17 cellular contexts compared by ENCODE assay signal in the genomic region with DNA sequence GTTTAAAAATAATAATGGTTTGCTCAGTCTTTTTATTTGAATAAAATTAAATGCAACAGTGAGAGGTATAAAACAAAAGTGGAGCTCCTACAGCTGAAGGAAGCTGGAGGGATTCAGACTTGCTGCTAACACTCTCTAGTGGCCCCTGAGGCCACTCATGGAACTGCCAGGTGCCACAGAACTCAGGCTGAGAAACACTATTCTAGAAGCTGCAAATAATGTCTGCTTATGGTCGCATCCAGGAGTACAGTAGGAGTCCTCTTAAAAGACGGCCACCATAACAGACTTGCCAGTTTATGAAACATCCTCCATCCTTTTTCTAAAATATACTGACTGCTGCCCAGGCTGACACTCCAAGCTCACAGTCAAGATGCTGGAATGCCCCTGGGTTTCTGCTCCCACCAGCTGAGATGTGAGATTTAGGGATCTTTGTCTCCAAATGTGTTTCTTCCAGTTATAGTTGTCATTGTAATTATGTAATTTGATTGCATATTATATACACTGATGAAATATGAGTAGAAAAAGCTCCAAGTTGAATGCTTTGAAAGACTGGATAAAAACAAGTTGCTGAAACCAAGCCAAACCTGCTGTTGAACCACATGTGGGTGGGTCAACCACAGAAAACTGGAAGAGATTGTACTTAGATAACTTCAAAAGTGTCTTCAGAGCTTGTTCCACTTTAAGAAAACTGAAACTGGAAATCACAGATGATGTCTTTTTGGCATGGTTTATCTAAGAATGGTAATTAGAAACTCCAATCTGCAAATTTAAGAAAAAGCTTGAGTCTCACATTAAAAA.
DNase-seq lines count a peak whose midpoint lies in the region; ATAC-seq and TF ChIP-seq lines count a peak whose summit lies in the region.
"Had no signal": no experiment of that assay in that cellular context is flagged by ENCODE, and none has a peak within 500 bp of the region (broad histone marks: within the 10 kb centered on the region; RNA-seq: fewer than 3 reads in every experiment).

No MANE protein-coding gene starts in this region.

- TF ChIP-seq CTCF in CD4-positive, alpha-beta T cell (IDR thresholded peaks at IDR 0.05), result no peak
- peak; percentile 13 for TF ChIP-seq CTCF in GM12864 (IDR thresholded peaks at IDR 0.05; ENCODE audit: low read depth, low read length, missing control alignments)
- TF ChIP-seq CTCF in PC-9 (conservative IDR thresholded peaks at IDR 0.05), result 0 out of 2 replicates have a peak, but pooled peaks have one; percentile 26
- TF ChIP-seq CTCF in epithelial cell of proximal tubule (conservative IDR thresholded peaks at IDR 0.05; ENCODE audit: low read depth, low read length), result peak; percentile 15

- no peaks in the 10 kb centered on the region for H3K4me1 ChIP-seq in PC-9 (replicated peaks; ENCODE audit: insufficient read depth)
- H3K4me1 ChIP-seq: suprapubic skin had no signal

- peak overlapping the region; percentile 70 for H3K4me3 Mint-ChIP-seq in CD4-positive, alpha-beta T cell
- H3K4me3 Mint-ChIP-seq: dendritic cell treated with granulocyte-macrophage colony-stimulating factor and Interleukin-4, amounts not matched to agents 40 ng/mL and 50 ng/mL, for 4 days; memory B cell had no signal

- POLR2A ChIA-PET in CD4-positive, alpha-beta T cell (lab: Charles Lee), result interaction anchor here (0.9 to 1.6 kb wide), 8 partner anchors 11 to 299 kb away, joined by 3 to 7 read pairs (median 4); no protein-coding TSS in a partner anchor
- POLR2A ChIA-PET in PC-9 (lab: Charles Lee; ENCODE audit: unreplicated experiment), result no interaction called here

- DNase-seq in CD4-positive, alpha-beta T cell, result peak in 1 of 10 experiments; percentile 26
- DNase-seq in GM12864 (ENCODE audit: low read depth), result no peak
- DNase-seq in PC-9, result no peak
- no peak for DNase-seq in epithelial cell of proximal tubule (ENCODE audit: low read depth)
- DNase-seq in HPDE6-E6E7 (ENCODE audit: extremely low spot score), result no peak
- no peak for DNase-seq in posterior vena cava (ENCODE audit: low spot score)
- no peak for DNase-seq in cerebellum (ENCODE audit: low spot score)
- no peak for DNase-seq in SHP77 (lab: John Stamatoyannopoulos, UW)
- DNase-seq: amniotic stem cell; NCI-H1694 treated with DMSO at 0.1 percent for 48 hours; NCI-H748 treated with DMSO at 0.1 percent for 48 hours; ovary; SIG-M5; stimulated activated CD4-positive, alpha-beta T cell treated with anti-CD3 and anti-CD28 coated beads, Interleukin-12 subunit alpha, Interleukin-12 subunit beta, amount 100 ng/mL, for 4 hours had no signal

- H3K79me2 ChIP-seq in PC-9 (ENCODE audit: low read depth), result no peaks in the 10 kb centered on the region

- no peaks in the 10 kb centered on the region for H3K27me3 ChIP-seq in CD4-positive, alpha-beta T cell (ENCODE audit: control insufficient read depth, insufficient read depth, low read length)
- peaks cover 12% of the 10 kb centered on the region for H3K27me3 ChIP-seq in PC-9 (ENCODE audit: insufficient read depth, low read depth)
- H3K27me3 ChIP-seq: ovary, suprapubic skin had no signal

- H2AFZ ChIP-seq in PC-9, result no peak overlapping the region

- peaks cover 13% of the 10 kb centered on the region for H3K9me3 Mint-ChIP-seq in CD4-positive, alpha-beta T cell

- H3F3A ChIP-seq in PC-9 (ENCODE audit: insufficient read depth, low read depth), result no peaks in the 10 kb centered on the region

- no peaks in the 10 kb centered on the region for H3K27me3 Mint-ChIP-seq in CD4-positive, alpha-beta T cell
- H3K27me3 Mint-ChIP-seq: dendritic cell treated with granulocyte-macrophage colony-stimulating factor and Interleukin-4, amounts not matched to agents 40 ng/mL and 50 ng/mL, for 4 days; memory B cell had no signal

- ATAC-seq in CD4-positive, alpha-beta T cell (ENCODE audit: poor library complexity), result peak; percentile 75

- H3K4me2 ChIP-seq in PC-9, result no peak overlapping the region

- H3K27ac Mint-ChIP-seq in CD4-positive, alpha-beta T cell, result peak overlapping the region; percentile 89
- H3K27ac Mint-ChIP-seq: dendritic cell treated with granulocyte-macrophage colony-stimulating factor and Interleukin-4, amounts not matched to agents 40 ng/mL and 50 ng/mL, for 4 days; memory B cell had no signal

- peaks cover 72% of the 10 kb centered on the region for H3K4me1 Mint-ChIP-seq in CD4-positive, alpha-beta T cell (ENCODE audit: low read depth)

- intact Hi-C loops in CD4-positive, alpha-beta T cell (cut with DNase I, micrococcal nuclease), result no loop called here
- intact Hi-C loops in PC-9 (cut with micrococcal nuclease; ENCODE audit: unreplicated experiment) (no loop called here), posterior vena cava (cut with DNase I) (no loop called here)

- no TSS peak for BruUV-seq in PC-9 (replicated peaks; lab: Mats Ljungman, UMichigan)

- H3K27ac ChIP-seq in CD4-positive, alpha-beta T cell (ENCODE audit: low read depth, low read length), result no peak overlapping the region
- no peak overlapping the region for H3K27ac ChIP-seq in PC-9
- H3K27ac ChIP-seq: ovary, suprapubic skin had no signal

- H3K36me3 ChIP-seq in PC-9 (ENCODE audit: low read depth), result no peaks in the 10 kb centered on the region
- H3K36me3 ChIP-seq: ovary, suprapubic skin had no signal

- no peaks in the 10 kb centered on the region for H3K9me2 ChIP-seq in PC-9 (ENCODE audit: insufficient read depth)

- peaks cover 100% of the 10 kb centered on the region for H3K36me3 Mint-ChIP-seq in CD4-positive, alpha-beta T cell (ENCODE audit: low read depth)

- H3K9me3 ChIP-seq in CD4-positive, alpha-beta T cell (ENCODE audit: control insufficient read depth, low read length), result peaks cover 80% of the 10 kb centered on the region
- peaks cover 12% of the 10 kb centered on the region for H3K9me3 ChIP-seq in PC-9 (ENCODE audit: insufficient read depth, low read depth)
- H3K9me3 ChIP-seq: ovary had no signal

- CTCF ChIA-PET in CD4-positive, alpha-beta T cell (lab: Charles Lee), result interaction anchor here (1.1 kb wide), 1 partner anchor 15 kb away, joined by 3 read pairs; no protein-coding TSS in a partner anchor
- CTCF ChIA-PET in PC-9 (lab: Charles Lee), result no interaction called here

- no peak overlapping the region for H3K4me3 ChIP-seq in GM12864 (ENCODE audit: low read depth, low read length)
- no peak overlapping the region for H3K4me3 ChIP-seq in PC-9
- H3K4me3 ChIP-seq in epithelial cell of proximal tubule (ENCODE audit: low read depth, low read length), result no peak overlapping the region
- H3K4me3 ChIP-seq: ovary, suprapubic skin had no signal

- H4K20me1 ChIP-seq in PC-9 (ENCODE audit: insufficient read depth), result no peaks in the 10 kb centered on the region
